13 cellular contexts compared by ENCODE assay signal in the genomic region with DNA sequence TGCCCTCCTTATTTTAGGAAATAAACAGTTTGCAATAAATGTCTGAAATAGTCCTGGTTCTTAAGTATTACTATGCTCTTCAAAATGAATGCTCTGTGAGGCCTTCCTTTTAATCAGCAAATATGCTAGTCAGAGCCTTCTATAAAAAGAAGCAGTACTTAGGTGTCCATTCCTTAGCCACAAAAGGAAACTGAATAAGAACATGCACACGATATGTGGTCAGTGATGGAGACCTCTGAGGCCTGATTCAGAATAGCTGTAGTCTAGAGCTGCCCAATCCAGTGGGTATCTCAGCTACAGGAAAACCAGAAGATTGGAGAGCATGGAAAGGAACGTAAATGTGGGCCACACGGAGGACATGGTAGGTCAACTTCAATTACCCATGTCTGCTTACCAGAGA.
"Had no signal": no experiment of that assay in that cellular context is flagged by ENCODE, and none has a peak within 500 bp of the region (broad histone marks: within the 10 kb centered on the region; RNA-seq: fewer than 3 reads in every experiment).

No MANE protein-coding gene starts in this region.

- H3K27me3 Mint-ChIP-seq: activated naive CD8-positive, alpha-beta T cell treated with anti-CD3 and anti-CD28 coated beads, Interleukin-2, amount 10 ng/mL, durations not matched to agents 7 days and 5 days; stimulated activated naive CD8-positive, alpha-beta T cell treated with anti-CD3 and anti-CD28 coated beads, Interleukin-15, amount 100 ng/mL, for 72 hours had no signal

- ATAC-seq: sciatic nerve; stimulated activated naive CD8-positive, alpha-beta T cell treated with anti-CD3 and anti-CD28 coated beads, Interleukin-15, amount 100 ng/mL, for 72 hours had no signal

- H3K4me3 Mint-ChIP-seq: activated naive CD8-positive, alpha-beta T cell treated with anti-CD3 and anti-CD28 coated beads, Interleukin-2, amount 10 ng/mL, durations not matched to agents 7 days and 5 days; activated T-helper 1 cell treated with anti-CD3 and anti-CD28 coated beads, Interleukin-12 subunit alpha, Interleukin-12 subunit beta, Interleukin-2, Interleukin-4 antibody, amounts not matched to agents 30 ng/mL and 10 ng/mL and 1 ng/mL, durations not matched to agents 14 hours and 24 hours and 36 hours; endodermal cell; stimulated activated naive CD8-positive, alpha-beta T cell treated with anti-CD3 and anti-CD28 coated beads, Interleukin-15, amount 100 ng/mL, for 72 hours had no signal

- H3K27ac Mint-ChIP-seq: activated naive CD8-positive, alpha-beta T cell treated with anti-CD3 and anti-CD28 coated beads, Interleukin-2, amount 10 ng/mL, durations not matched to agents 7 days and 5 days; activated T-helper 1 cell treated with anti-CD3 and anti-CD28 coated beads, Interleukin-12 subunit alpha, Interleukin-12 subunit beta, Interleukin-2, Interleukin-4 antibody, amounts not matched to agents 30 ng/mL and 10 ng/mL and 1 ng/mL, durations not matched to agents 14 hours and 24 hours and 36 hours; endodermal cell; stimulated activated naive CD8-positive, alpha-beta T cell treated with anti-CD3 and anti-CD28 coated beads, Interleukin-15, amount 100 ng/mL, for 72 hours had no signal

- H3K4me1 Mint-ChIP-seq: activated naive CD8-positive, alpha-beta T cell treated with anti-CD3 and anti-CD28 coated beads, Interleukin-2, amount 10 ng/mL, durations not matched to agents 7 days and 5 days; stimulated activated naive CD8-positive, alpha-beta T cell treated with anti-CD3 and anti-CD28 coated beads, Interleukin-15, amount 100 ng/mL, for 72 hours had no signal

- H3K9me3 Mint-ChIP-seq: activated T-helper 1 cell treated with anti-CD3 and anti-CD28 coated beads, Interleukin-12 subunit alpha, Interleukin-12 subunit beta, Interleukin-2, Interleukin-4 antibody, amounts not matched to agents 30 ng/mL and 10 ng/mL and 1 ng/mL, durations not matched to agents 14 hours and 24 hours and 36 hours; stimulated activated naive CD8-positive, alpha-beta T cell treated with anti-CD3 and anti-CD28 coated beads, Interleukin-15, amount 100 ng/mL, for 72 hours had no signal

- DNase-seq: activated CD4-positive, alpha-beta T cell treated with anti-CD3 and anti-CD28 coated beads, Interleukin-2, amount 50 U/mL, for 1 hour; activated naive CD4-positive, alpha-beta T cell; activated naive CD8-positive, alpha-beta T cell treated with anti-CD3 and anti-CD28 coated beads, Interleukin-2, amount 10 ng/mL, durations not matched to agents 7 days and 5 days; anterior cingulate cortex; endodermal cell; head of caudate nucleus; kidney glomerular epithelial cell; spleen; stimulated activated naive CD8-positive, alpha-beta T cell treated with anti-CD3 and anti-CD28 coated beads, Interleukin-15, amount 100 ng/mL, for 72 hours; testis; upper lobe of left lung had no signal
